Comparison of ENCODE assay signal across 8 cellular contexts in the genomic region with DNA sequence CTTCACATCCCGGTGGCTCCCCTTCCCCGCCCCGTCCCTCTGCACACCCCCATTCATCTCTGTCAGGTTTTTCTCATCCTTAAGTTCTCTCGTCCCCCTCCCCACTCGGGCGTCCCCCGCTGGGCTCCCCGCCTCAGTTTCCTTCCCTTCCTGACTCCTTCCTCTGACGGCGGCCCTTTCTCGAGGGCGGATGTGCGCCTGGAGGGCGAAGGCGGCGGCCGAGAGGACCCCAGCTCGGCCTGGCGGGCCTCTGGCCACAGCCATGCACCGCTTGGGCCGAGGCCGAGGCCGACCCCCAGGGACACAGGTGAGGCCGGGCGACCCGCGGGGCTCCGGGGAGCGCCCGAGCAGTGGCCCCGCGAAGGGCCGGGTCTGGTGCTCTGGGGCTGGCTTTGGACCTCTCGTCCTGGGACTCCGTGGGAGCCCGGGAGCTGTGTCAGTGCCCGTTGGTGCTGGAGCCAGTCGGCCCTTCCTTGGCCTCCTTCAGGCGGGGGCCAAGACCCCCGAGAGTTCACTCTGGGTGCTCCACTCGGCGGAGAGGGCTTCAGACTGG. TPM values are rescaled to one million over a fixed set of nuclear protein-coding genes. Genes with fewer than 3 reads are reported as not detected.
A peak's percentile ranks its signal among the peaks of the same experiment; 100 is the strongest.
DNase-seq lines count a peak whose midpoint lies in the region; ATAC-seq lines count a peak whose summit lies in the region.

No MANE protein-coding gene starts in this region.

- no peaks in the 10 kb centered on the region for H3K36me3 Mint-ChIP-seq in naive B cell

- H3K9me3 ChIP-seq in duodenal mucosa (ENCODE audit: control insufficient read depth in 1 of 2, low read length in 2 of 2) = no peaks in the 10 kb centered on the region

- H3K9me3 Mint-ChIP-seq in naive B cell = peaks cover 0 to 3% (median 0%) of the 10 kb centered on the region in 7 donors

- peaks cover 30% of the 10 kb centered on the region in 2 donors for H3K4me1 ChIP-seq in duodenal mucosa (ENCODE audit: control insufficient read depth in 1 of 2, insufficient read depth in 2 of 2, low read length in 2 of 2)

- peak overlapping the region; percentile 73 to 74 for H3K4me3 ChIP-seq in duodenal mucosa (ENCODE audit: low read depth in 1 of 2, low read length in 2 of 2)

- ATAC-seq in naive B cell (ENCODE audit: low read depth in 2 of 2) (no peak), HG02981 (IDR thresholded peaks at IDR 0.05; ENCODE audit: unreplicated experiment) (no peak), HG03039 (IDR thresholded peaks at IDR 0.05; ENCODE audit: unreplicated experiment) (no peak)

- H3K27me3 Mint-ChIP-seq in naive B cell = peaks cover 19 to 54% (median 29%) of the 10 kb centered on the region in 3 donors

- peak overlapping the region; percentile 56 for H3K27ac ChIP-seq in duodenal mucosa (ENCODE audit: low read depth, low read length)

- peak overlapping the region in 5 of 6 donors; percentile 52 to 74 (median 56) for H3K27ac Mint-ChIP-seq in naive B cell

- H3K9ac ChIP-seq in duodenal mucosa (ENCODE audit: low read depth in 1 of 2, low read length in 2 of 2) = peak overlapping the region; percentile 25 to 32

- peaks cover 24 to 32% (median 31%) of the 10 kb centered on the region in 3 donors for H3K4me1 Mint-ChIP-seq in naive B cell

- H3K27me3 ChIP-seq in duodenal mucosa (ENCODE audit: control insufficient read depth in 1 of 2, insufficient read depth in 2 of 2, low read length in 2 of 2) = peaks cover 21 to 22% of the 10 kb centered on the region in 2 donors

- peaks cover 0 to 6% of the 10 kb centered on the region in 2 donors for H3K36me3 ChIP-seq in duodenal mucosa (ENCODE audit: control insufficient read depth in 1 of 2, insufficient read depth in 2 of 2, low read length in 2 of 2)

- H3K4me3 Mint-ChIP-seq in naive B cell = peak overlapping the region; percentile 81 to 94 (median 85)

- peak; percentile 23 for DNase-seq in stimulated activated CD4-positive, alpha-beta T cell treated with anti-CD3 and anti-CD28 coated beads, Interleukin-4, amount 100 ng/mL, for 1 hour
- DNase-seq in stimulated activated CD4-positive, alpha-beta T cell treated with anti-CD3 and anti-CD28 coated beads, Interleukin-1b, Interleukin-23, amount 100 ng/mL, for 48 hours = no peak
- DNase-seq in naive B cell (peak; percentile 9), occipital lobe (lab: John Stamatoyannopoulos, UW) (no peak), COLO829 (ENCODE audit: low spot score) (no peak)

RNA-seq across cellular contexts. Expression of a gene that starts 2.9 kb away (rescaled TPM):
- under 1 TPM in 1 of 6 donors, not detected in 5; 0.54 TPM for polyA plus RNA-seq in naive B cell (ENCODE audit: low read depth in 6 of 6)
- 65.8 TPM for total RNA-seq in occipital lobe

RNA-seq across cellular contexts. Expression of a gene that starts 38.1 kb away (rescaled TPM):
- polyA plus RNA-seq in naive B cell (ENCODE audit: low read depth in 6 of 6) = 100 to 1,000 TPM in 5 of 6 donors, 10 to 100 TPM in 1; 97.1 to 135 (median 122) TPM
- 73.9 TPM for total RNA-seq in occipital lobe

RNA-seq across cellular contexts. Expression of a gene that starts 44.6 kb away (rescaled TPM):
- 1 to 10 TPM; 3.5 to 9.6 (median 6.3) TPM for polyA plus RNA-seq in naive B cell (ENCODE audit: low read depth in 6 of 6)
- total RNA-seq in occipital lobe = 51.9 TPM

Comparison
In these comparisons a context has a peak if more than half of its experiments do, and no peak if none do; other contexts are left out.
1. DNase-seq: peak in stimulated activated CD4-positive, alpha-beta T cell treated with anti-CD3 and anti-CD28 coated beads, Interleukin-4, amount 100 ng/mL, for 1 hour (single experiment) and naive B cell (single experiment); none in stimulated activated CD4-positive, alpha-beta T cell treated with anti-CD3 and anti-CD28 coated beads, Interleukin-1b, Interleukin-23, amount 100 ng/mL, for 48 hours (single experiment), occipital lobe (single experiment) and COLO829 (single experiment).